Comparison of ENCODE assay signal across 8 cellular contexts in genomic region chr18:23487738-23488625, GRCh38. TPM values are rescaled to one million over a fixed set of nuclear protein-coding genes. Genes with fewer than 3 reads are reported as not detected.
DNase-seq lines count a peak whose midpoint lies in the region; ATAC-seq and TF ChIP-seq lines count a peak whose summit lies in the region.

No MANE protein-coding gene starts in this region.

- H3K27ac ChIP-seq in testis, result peak overlapping the region in 1 of 2 donors; percentile 48
- H3K27ac ChIP-seq in PC-9, result no peak overlapping the region

- CTCF ChIA-PET in PC-9 (lab: Charles Lee), result no interaction called here

- peaks cover 25% of the 10 kb centered on the region for H3K4me1 Mint-ChIP-seq in activated naive CD4-positive, alpha-beta T cell treated with anti-CD3 and anti-CD28 coated beads, Interleukin-2, amount 50 U/mL, for 24 hours

- H2AFZ ChIP-seq in PC-9, result no peak overlapping the region

- peaks cover 25% of the 10 kb centered on the region for H3K4me1 ChIP-seq in mononuclear cell (ENCODE audit: insufficient read depth, low read length)
- H3K4me1 ChIP-seq in testis, result no peaks in the 10 kb centered on the region
- H3K4me1 ChIP-seq in PC-9 (replicated peaks; ENCODE audit: insufficient read depth), result no peaks in the 10 kb centered on the region

- H3K4me3 ChIP-seq in GM12864 (ENCODE audit: low read depth, low read length) (peak overlapping the region; percentile 24), mononuclear cell (ENCODE audit: low read length) (peak overlapping the region; percentile 18), testis (no peak overlapping the region), PC-9 (no peak overlapping the region)

- BruUV-seq in PC-9 (replicated peaks; lab: Mats Ljungman, UMichigan), result no TSS peak

- H3K9me3 ChIP-seq in mononuclear cell (ENCODE audit: low read depth, low read length) (no peaks in the 10 kb centered on the region), testis (no peaks in the 10 kb centered on the region), PC-9 (ENCODE audit: insufficient read depth, low read depth) (no peaks in the 10 kb centered on the region)

- no peaks in the 10 kb centered on the region for H3K9me2 ChIP-seq in PC-9 (ENCODE audit: insufficient read depth)

- H3K4me3 Mint-ChIP-seq in activated naive CD4-positive, alpha-beta T cell treated with anti-CD3 and anti-CD28 coated beads, Interleukin-2, amount 50 U/mL, for 24 hours, result peak overlapping the region; percentile 65

- no peaks in the 10 kb centered on the region for H3K27me3 Mint-ChIP-seq in activated naive CD4-positive, alpha-beta T cell treated with anti-CD3 and anti-CD28 coated beads, Interleukin-2, amount 50 U/mL, for 24 hours

- H3K27me3 ChIP-seq in mononuclear cell (ENCODE audit: insufficient read depth, low read length) (no peaks in the 10 kb centered on the region), testis (no peaks in the 10 kb centered on the region), PC-9 (ENCODE audit: insufficient read depth, low read depth) (no peaks in the 10 kb centered on the region)

- no peaks in the 10 kb centered on the region for H3K36me3 ChIP-seq in testis (ENCODE audit: low read depth, missing control alignments)
- H3K36me3 ChIP-seq in PC-9 (ENCODE audit: low read depth), result no peaks in the 10 kb centered on the region

- no peaks in the 10 kb centered on the region for H3K36me3 Mint-ChIP-seq in activated naive CD4-positive, alpha-beta T cell treated with anti-CD3 and anti-CD28 coated beads, Interleukin-2, amount 50 U/mL, for 24 hours

- peaks cover 4% of the 10 kb centered on the region; the same call in 1 of the 2 replicates for H3F3A ChIP-seq in PC-9 (ENCODE audit: insufficient read depth, low read depth)

- no peaks in the 10 kb centered on the region for H4K20me1 ChIP-seq in PC-9 (ENCODE audit: insufficient read depth)

- TF ChIP-seq POLR2A in testis (IDR thresholded peaks at IDR 0.05), result no peak

- WGBS in testis, 2 donors, result 62 to 65% methylated on average over 15 of the region's 15 CpGs

- TF ChIP-seq CTCF in GM12864 (IDR thresholded peaks at IDR 0.05; ENCODE audit: low read depth, low read length, missing control alignments) (no peak), testis (IDR thresholded peaks at IDR 0.05) (no peak), PC-9 (conservative IDR thresholded peaks at IDR 0.05) (no peak)

- intact Hi-C loops in testis (cut with DNase I; ENCODE audit: low total_unique reads) (no loop called here), PC-9 (cut with micrococcal nuclease; ENCODE audit: unreplicated experiment) (no loop called here)

- POLR2A ChIA-PET in PC-9 (lab: Charles Lee; ENCODE audit: unreplicated experiment), result interaction anchor here (0.6 kb wide), 1 partner anchor 11 kb away, joined by 4 read pairs; no protein-coding TSS in a partner anchor

- peak overlapping the region; percentile 94 for H3K27ac Mint-ChIP-seq in activated naive CD4-positive, alpha-beta T cell treated with anti-CD3 and anti-CD28 coated beads, Interleukin-2, amount 50 U/mL, for 24 hours

- H3K79me2 ChIP-seq in PC-9 (ENCODE audit: low read depth), result no peaks in the 10 kb centered on the region

- no peak overlapping the region for H3K4me2 ChIP-seq in PC-9

- peak; percentile 49 for DNase-seq in GM12864 (ENCODE audit: low read depth)
- peak; percentile 21 for DNase-seq in NCI-H69 (lab: John Stamatoyannopoulos, UW)
- no peak for DNase-seq in testis
- DNase-seq in PC-9, result no peak
- DNase-seq in middle frontal gyrus (ENCODE audit: extremely low spot score, low spot score), result no peak

- H3K9me3 Mint-ChIP-seq in activated naive CD4-positive, alpha-beta T cell treated with anti-CD3 and anti-CD28 coated beads, Interleukin-2, amount 50 U/mL, for 24 hours, result no peaks in the 10 kb centered on the region

- peak; percentile 75 for ATAC-seq in GM21737 (IDR thresholded peaks at IDR 0.05; ENCODE audit: unreplicated experiment)

RNA-seq across cellular contexts. Expression of gene RMC1, which starts 15.3 kb away (rescaled TPM):
- total RNA-seq in mononuclear cell, result 45.8 TPM
- total RNA-seq in testis, result 10 to 100 TPM; 33.5 to 44.2 TPM
- polyA plus RNA-seq in testis (ENCODE audit: insufficient read depth, low read depth, low replicate concordance), result 51.5 TPM
- 14.5 and 19.6 TPM in 2 replicates for total RNA-seq in PC-9 (2021)

RNA-seq across cellular contexts. Expression of gene RIOK3, which starts 34.9 kb away (rescaled TPM):
- total RNA-seq in mononuclear cell, result 275 TPM
- total RNA-seq in testis, result 10 to 100 TPM; 41.7 to 68.7 TPM
- polyA plus RNA-seq in testis (ENCODE audit: insufficient read depth, low read depth, low replicate concordance), result 76.8 TPM
- total RNA-seq in PC-9 (2021), result 34.1 and 39.9 TPM in 2 replicates

Comparison
In these comparisons a context has a peak if more than half of its experiments do, and no peak if none do; other contexts are left out.
1. DNase-seq: peak in GM12864 (single experiment) and NCI-H69 (single experiment); none in testis (single experiment), PC-9 (0 of 2) and middle frontal gyrus (single experiment).
2. H3K4me3 ChIP-seq: peak in GM12864 (single experiment) and mononuclear cell (single experiment); none in testis (0 of 2) and PC-9 (single experiment).